Comparison of ENCODE assay signal across 8 cellular contexts in the genomic region with DNA sequence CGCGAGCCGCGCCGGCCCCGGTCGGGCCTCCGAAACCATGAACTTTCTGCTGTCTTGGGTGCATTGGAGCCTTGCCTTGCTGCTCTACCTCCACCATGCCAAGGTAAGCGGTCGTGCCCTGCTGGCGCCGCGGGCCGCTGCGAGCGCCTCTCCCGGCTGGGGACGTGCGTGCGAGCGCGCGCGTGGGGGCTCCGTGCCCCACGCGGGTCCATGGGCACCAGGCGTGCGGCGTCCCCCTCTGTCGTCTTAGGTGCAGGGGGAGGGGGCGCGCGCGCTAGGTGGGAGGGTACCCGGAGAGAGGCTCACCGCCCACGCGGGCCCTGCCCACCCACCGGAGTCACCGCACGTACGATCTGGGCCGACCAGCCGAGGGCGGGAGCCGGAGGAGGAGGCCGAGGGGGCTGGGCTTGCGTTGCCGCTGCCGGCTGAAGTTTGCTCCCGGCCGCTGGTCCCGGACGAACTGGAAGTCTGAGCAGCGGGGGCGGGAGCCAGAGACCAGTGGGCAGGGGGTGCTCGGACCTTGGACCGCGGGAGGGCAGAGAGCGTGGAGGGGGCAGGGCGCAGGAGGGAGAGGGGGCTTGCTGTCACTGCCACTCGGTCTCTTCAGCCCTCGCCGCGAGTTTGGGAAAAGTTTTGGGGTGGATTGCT. TPM values are rescaled to one million over a fixed set of nuclear protein-coding genes. Genes with fewer than 3 reads are reported as not detected.
DNase-seq lines count a peak whose midpoint lies in the region; ATAC-seq, FAIRE-seq and TF ChIP-seq lines count a peak whose summit lies in the region.

No MANE protein-coding gene starts in this region.

- peaks cover 60% of the 10 kb centered on the region for H3K4me1 Mint-ChIP-seq in stimulated activated memory B cell treated with anti-CD40 and anti-IgM and Interleukin-4, amounts not matched to agents 10 μg/mL and 1 μg/mL and 100 μg/mL, for 72 hours

- peaks cover 19% of the 10 kb centered on the region for H3K4me1 ChIP-seq in endothelial cell of umbilical vein (ENCODE audit: control insufficient read depth, extremely low read depth, insufficient read depth, low read length)
- H3K4me1 ChIP-seq in mucosa of rectum (ENCODE audit: control insufficient read depth in 2 of 2, insufficient read depth in 2 of 2, low read length in 2 of 2): peaks cover 50 to 56% of the 10 kb centered on the region in 2 donors

- H3K4me3 Mint-ChIP-seq in stimulated activated memory B cell treated with anti-CD40 and anti-IgM and Interleukin-4, amounts not matched to agents 10 μg/mL and 1 μg/mL and 100 μg/mL, for 72 hours: peak overlapping the region; percentile 76

- dilution Hi-C loops in endothelial cell of umbilical vein (cut with MboI; ENCODE audit: extremely low pct_ligation_motif_present, low sequenced_read_pairs): no loop called here

- CTCF ChIA-PET in endothelial cell of umbilical vein (lab: Charles Lee): interaction anchor here (1.0 to 4.6 kb wide), 10 partner anchors 11 to 308 kb away, joined by 3 to 245 read pairs (median 10); no protein-coding TSS in a partner anchor

- H3K9ac ChIP-seq in endothelial cell of umbilical vein (replicated peaks; ENCODE audit: extremely low read depth, insufficient read depth, low read length) (peak overlapping the region; percentile 90), mucosa of rectum (ENCODE audit: low read depth in 1 of 2, low read length in 2 of 2) (peak overlapping the region; percentile 96 to 98)

- H3K27ac ChIP-seq in endothelial cell of umbilical vein (ENCODE audit: insufficient read depth, low read depth, low read length): peak overlapping the region; percentile 71
- H3K27ac ChIP-seq in mucosa of rectum (ENCODE audit: low read depth in 2 of 2, low read length in 2 of 2): peak overlapping the region; percentile 92 to 96

- H3K79me2 ChIP-seq in endothelial cell of umbilical vein (ENCODE audit: control insufficient read depth, insufficient read depth, low read length): peaks cover 16% of the 10 kb centered on the region

- H3K9me3 ChIP-seq in endothelial cell of umbilical vein (replicated peaks; ENCODE audit: control insufficient read depth, insufficient read depth, low read length): no peaks in the 10 kb centered on the region
- H3K9me3 ChIP-seq in mucosa of rectum (ENCODE audit: control insufficient read depth in 2 of 2, low read length in 2 of 2): no peaks in the 10 kb centered on the region

- H3K27me3 ChIP-seq in endothelial cell of umbilical vein (ENCODE audit: control insufficient read depth in 2 of 2, insufficient read depth in 2 of 2, low read length in 2 of 2) (no peaks in the 10 kb centered on the region), mucosa of rectum (ENCODE audit: control insufficient read depth in 2 of 2, insufficient read depth in 2 of 2, low read length in 2 of 2) (no peaks in the 10 kb centered on the region)

- H3K27me3 Mint-ChIP-seq in stimulated activated memory B cell treated with anti-CD40 and anti-IgM and Interleukin-4, amounts not matched to agents 10 μg/mL and 1 μg/mL and 100 μg/mL, for 72 hours: peaks cover 28% of the 10 kb centered on the region

- TF ChIP-seq POLR2A in endothelial cell of umbilical vein (IDR thresholded peaks at IDR 0.05; ENCODE audit: low read depth, low read length): no peak

- POLR2A ChIA-PET in endothelial cell of umbilical vein (lab: Charles Lee): interaction anchor here (1.2 to 1.6 kb wide), 2 partner anchors 26 to 100 kb away, joined by 3 to 4 read pairs; no protein-coding TSS in a partner anchor

- no peaks in the 10 kb centered on the region for H3K9me1 ChIP-seq in endothelial cell of umbilical vein (replicated peaks; ENCODE audit: control insufficient read depth, extremely low read depth, insufficient read depth, low read length)

- TF ChIP-seq CTCF in endothelial cell of umbilical vein (IDR thresholded peaks at IDR 0.05; ENCODE audit: extremely low read depth in 1 of 2, insufficient read depth in 1 of 2, low read depth in 1 of 2, low read length in 2 of 2): peak in 1 of 2 donors; percentile 1

- TSS peak; percentile 24 for BruUV-seq in endothelial cell of umbilical vein (replicated peaks; lab: Mats Ljungman, UMichigan)

- ATAC-seq in GM18907 (IDR thresholded peaks at IDR 0.05; ENCODE audit: unreplicated experiment) (peak; percentile 26), HG02763 (IDR thresholded peaks at IDR 0.05; ENCODE audit: unreplicated experiment) (no peak)
- peak; percentile 40 for ATAC-seq in stimulated activated memory B cell treated with anti-CD40 and anti-IgM and Interleukin-4, amounts not matched to agents 10 μg/mL and 1 μg/mL and 100 μg/mL, for 72 hours

- H3K36me3 Mint-ChIP-seq in stimulated activated memory B cell treated with anti-CD40 and anti-IgM and Interleukin-4, amounts not matched to agents 10 μg/mL and 1 μg/mL and 100 μg/mL, for 72 hours: no peaks in the 10 kb centered on the region

- no peak overlapping the region for H3K27ac Mint-ChIP-seq in stimulated activated memory B cell treated with anti-CD40 and anti-IgM and Interleukin-4, amounts not matched to agents 10 μg/mL and 1 μg/mL and 100 μg/mL, for 72 hours

- FAIRE-seq in endothelial cell of umbilical vein (lab: Jason Lieb, UNC): peak; percentile 62

- H3K4me3 ChIP-seq in endothelial cell of umbilical vein (replicated peaks in 1 of 3; ENCODE audit: insufficient read depth in 1 of 3, low read depth in 1 of 3, low read length in 3 of 3) (peak overlapping the region; percentile 75 to 86 (median 81)), mucosa of rectum (ENCODE audit: low read length in 2 of 2) (peak overlapping the region; percentile 88 to 96)

- H3K36me3 ChIP-seq in endothelial cell of umbilical vein (ENCODE audit: control insufficient read depth in 2 of 2, extremely low read depth in 1 of 2, insufficient read depth in 2 of 2, low read length in 2 of 2): no peaks in the 10 kb centered on the region
- peaks cover under 1 to 2% of the 10 kb centered on the region in 2 donors for H3K36me3 ChIP-seq in mucosa of rectum (ENCODE audit: control insufficient read depth in 2 of 2, insufficient read depth in 2 of 2, low read length in 2 of 2)

- peak overlapping the region; percentile 37 for H3K4me2 ChIP-seq in endothelial cell of umbilical vein (ENCODE audit: insufficient read depth, low read length)

- H4K20me1 ChIP-seq in endothelial cell of umbilical vein (replicated peaks; ENCODE audit: control insufficient read depth, extremely low read depth, insufficient read depth, low read length): no peaks in the 10 kb centered on the region

- intact Hi-C loops in endothelial cell of umbilical vein (cut with micrococcal nuclease): loop anchor here (2.0 to 5.0 kb wide), 5 partner anchors 64 to 286 kb away; no protein-coding TSS in a partner anchor

- H3K9me3 Mint-ChIP-seq in stimulated activated memory B cell treated with anti-CD40 and anti-IgM and Interleukin-4, amounts not matched to agents 10 μg/mL and 1 μg/mL and 100 μg/mL, for 72 hours: no peaks in the 10 kb centered on the region

- DNase-seq in A172 (ENCODE audit: low spot score): peak; percentile 27
- DNase-seq in NCI-H510A (lab: John Stamatoyannopoulos, UW): peak; percentile 62
- peak; percentile 22 for DNase-seq in activated T-cell treated with anti-CD3 and anti-CD28 coated beads for 1 hour (ENCODE audit: low read depth)
- DNase-seq in endothelial cell of umbilical vein (ENCODE audit: low read depth, low spot score): peak; percentile 67

- peak overlapping the region; percentile 43 for H2AFZ ChIP-seq in endothelial cell of umbilical vein (ENCODE audit: low read depth, low read length)

TF ChIP-seq in endothelial cell of umbilical vein, 7 proteins besides CTCF, POLR2A, EP300 and RAD21:
- no peak for TF ChIP-seq MYC (IDR thresholded peaks at IDR 0.05; ENCODE audit: low read depth, low read length)
- TF ChIP-seq, protein P1, sequence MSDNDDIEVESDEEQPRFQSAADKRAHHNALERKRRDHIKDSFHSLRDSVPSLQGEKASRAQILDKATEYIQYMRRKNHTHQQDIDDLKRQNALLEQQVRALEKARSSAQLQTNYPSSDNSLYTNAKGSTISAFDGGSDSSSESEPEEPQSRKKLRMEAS (IDR thresholded peaks at IDR 0.05; ENCODE audit: insufficient read depth, insufficient read length): no peak
- no peak for TF ChIP-seq POLR2AphosphoS5 (IDR thresholded peaks at IDR 0.05; ENCODE audit: insufficient read depth, low read depth, low read length)
- no peak for TF ChIP-seq JUN (IDR thresholded peaks at IDR 0.05; ENCODE audit: borderline replicate concordance, insufficient read depth, insufficient read length, low read depth)
- no peak for TF ChIP-seq FOS (IDR thresholded peaks at IDR 0.05; ENCODE audit: borderline replicate concordance, insufficient read depth, low read length)
- no peak for TF ChIP-seq EZH2 (IDR thresholded peaks at IDR 0.05; ENCODE audit: borderline replicate concordance, low read depth, low read length, severe bottlenecking)
- no peak for TF ChIP-seq GATA2 (IDR thresholded peaks at IDR 0.05; ENCODE audit: insufficient read depth, insufficient read length, low read depth, low read length)
TF ChIP-seq in endothelial cell of umbilical vein: peak in this region for 0.

RNA-seq across cellular contexts. Expression of gene VEGFA, which starts 1.3 kb away (rescaled TPM):
- 29.0 and 35.2 TPM in 2 replicates for total RNA-seq in A172 (2014; rRNA removed; shearing (Covaris generic))
- 16.6 and 18.1 TPM in 2 replicates for total RNA-seq in endothelial cell of umbilical vein
- polyA plus RNA-seq in endothelial cell of umbilical vein: 19.9 and 26.2 TPM in 2 replicates
- polyA plus RNA-seq in endothelial cell of umbilical vein (2011; cell fraction: cytosol; rRNA removed): 25.8 and 26.3 TPM in 2 replicates
- polyA plus RNA-seq in endothelial cell of umbilical vein (2011; cell fraction: nucleus; rRNA removed): 85.5 and 96.9 TPM in 2 replicates
- 15.5 and 19.0 TPM in 2 replicates for polyA plus RNA-seq in endothelial cell of umbilical vein (2012)
- 44.6 and 71.9 TPM in 2 replicates for polyA minus RNA-seq in endothelial cell of umbilical vein
- 44.8 TPM for polyA minus RNA-seq in endothelial cell of umbilical vein (2011; cell fraction: cytosol; rRNA and poly(A)+ RNA removed)
- polyA minus RNA-seq in endothelial cell of umbilical vein (2011; cell fraction: nucleus; rRNA and poly(A)+ RNA removed): 16.2 and 21.6 TPM in 2 replicates
